ENCODE assay signal across 11 cellular contexts in genomic region chr1:220962031-220962751, GRCh38.
DNase-seq lines count a peak whose midpoint lies in the region; ATAC-seq and TF ChIP-seq lines count a peak whose summit lies in the region.
"Had no signal": no experiment of that assay in that cellular context is flagged by ENCODE, and none has a peak within 500 bp of the region (broad histone marks: within the 10 kb centered on the region; RNA-seq: fewer than 3 reads in every experiment).

No MANE protein-coding gene starts in this region.

- no peak overlapping the region for H3K27ac ChIP-seq in left lung
- no peak overlapping the region for H3K27ac ChIP-seq in mesendoderm (ENCODE audit: low read depth, low read length)

- H2BK5ac ChIP-seq in mesendoderm (ENCODE audit: low read length): no peak overlapping the region

- no peak overlapping the region for H3K4me2 ChIP-seq in mesendoderm (ENCODE audit: low read length)

- WGBS in mesendoderm (ENCODE audit: extremely low coverage, insufficient coverage, low lambda C conversion rate): no CpG with 5 or more reads among the region's 1 CpG

- peaks cover 0 to 4% of the 10 kb centered on the region in 2 donors for H3K4me1 ChIP-seq in left lung
- no peaks in the 10 kb centered on the region for H3K4me1 ChIP-seq in mesendoderm (ENCODE audit: control insufficient read depth, low read depth, low read length)

- H3K9ac ChIP-seq in mesendoderm (ENCODE audit: low read length): no peak overlapping the region

- H4K5ac ChIP-seq in mesendoderm (ENCODE audit: low read length): no peak overlapping the region

- no peak overlapping the region for H3K4me3 ChIP-seq in AG09309 (ENCODE audit: control insufficient read depth, low read depth, low read length)
- no peak overlapping the region for H3K4me3 ChIP-seq in left lung
- H3K4me3 ChIP-seq in mesendoderm (ENCODE audit: low read length): no peak overlapping the region

- no peak for TF ChIP-seq CTCF in AG09309 (IDR thresholded peaks at IDR 0.05; ENCODE audit: control insufficient read depth, insufficient read depth, low read depth, low read length, missing control alignments)
- TF ChIP-seq CTCF in left lung (IDR thresholded peaks at IDR 0.05): no peak

- H2BK120ac ChIP-seq in mesendoderm (ENCODE audit: low read depth, low read length): no peak overlapping the region

- intact Hi-C loops in left lung (cut with DNase I): no loop called here

- H3K36me3 ChIP-seq in left lung (no peaks in the 10 kb centered on the region), mesendoderm (ENCODE audit: control insufficient read depth, insufficient read depth, low read length) (no peaks in the 10 kb centered on the region)

- no peak overlapping the region for H3K23ac ChIP-seq in mesendoderm (ENCODE audit: low read length)

- H2BK15ac ChIP-seq in mesendoderm (replicated peaks; ENCODE audit: low read depth): no peak overlapping the region

- no peak overlapping the region for H4K8ac ChIP-seq in mesendoderm (ENCODE audit: low read depth, low read length)

- no peak overlapping the region for H3K56ac ChIP-seq in mesendoderm (ENCODE audit: low read length)

- H2AK5ac ChIP-seq in mesendoderm (ENCODE audit: low read length): no peak overlapping the region

- H3K79me1 ChIP-seq in mesendoderm (ENCODE audit: low read length): no peaks in the 10 kb centered on the region

- H3K4ac ChIP-seq in mesendoderm (ENCODE audit: low read depth, low read length): no peak overlapping the region

- H3K27me3 ChIP-seq in left lung: no peaks in the 10 kb centered on the region
- H3K27me3 ChIP-seq in mesendoderm (ENCODE audit: insufficient read depth, low read length, poor library complexity): no peaks in the 10 kb centered on the region

- peak; percentile 98 for DNase-seq in AG09309 (ENCODE audit: low read depth)
- DNase-seq in M059J (ENCODE audit: low read depth): peak; percentile 94
- peak; percentile 19 for DNase-seq in astrocyte of the hippocampus (ENCODE audit: low read depth, low spot score)
- DNase-seq in left lung: no peak
- no peak for DNase-seq in HK-2 (ENCODE audit: unreplicated experiment)
- no peak for DNase-seq in ecto neural progenitor cell (ENCODE audit: low spot score)
- no peak for DNase-seq in mesendoderm
- DNase-seq: CD4-positive, CD25-positive, alpha-beta regulatory T cell; NCI-H2081; T-cell had no signal

- no peak overlapping the region for H3K18ac ChIP-seq in mesendoderm (ENCODE audit: low read length)

- ATAC-seq in left lung (peak; percentile 62), HG03469 (IDR thresholded peaks at IDR 0.05; ENCODE audit: unreplicated experiment) (no peak)
- ATAC-seq: T-cell had no signal

- no peaks in the 10 kb centered on the region for H3K79me2 ChIP-seq in mesendoderm (ENCODE audit: control insufficient read depth, insufficient read depth, low read length)

- H3K9me3 ChIP-seq in left lung: peaks cover 0 to 8% of the 10 kb centered on the region in 2 donors

Comparison
In these comparisons a context has a peak if more than half of its experiments do, and no peak if none do; other contexts are left out.
1. DNase-seq: peak in AG09309 (single experiment), M059J (single experiment) and astrocyte of the hippocampus (single experiment); none in left lung (0 of 2), HK-2 (single experiment), ecto neural progenitor cell (single experiment) and mesendoderm (single experiment).